21 cellular contexts compared by ENCODE assay signal in genomic region chr1:181632492-181632891, GRCh38.
DNase-seq lines count a peak whose midpoint lies in the region; TF ChIP-seq lines count a peak whose summit lies in the region.
"Had no signal": no experiment of that assay in that cellular context is flagged by ENCODE, and none has a peak within 500 bp of the region (broad histone marks: within the 10 kb centered on the region; RNA-seq: fewer than 3 reads in every experiment).

No MANE protein-coding gene starts in this region.

- DNase-seq in HT-29 (ENCODE audit: low spot score), result peak; percentile 4
- DNase-seq in esophagus muscularis mucosa (ENCODE audit: extremely low spot score), result peak; percentile 53
- DNase-seq in neural progenitor cell (ENCODE audit: low spot score), result no peak
- DNase-seq in activated naive CD4-positive, alpha-beta T cell treated with anti-CD3 and anti-CD28 coated beads, Interleukin-2, amount 10 ng/mL, durations not matched to agents 7 days and 5 days, result no peak
- no peak for DNase-seq in HCEC 1CT
- DNase-seq in AML-193 (lab: John Stamatoyannopoulos, UW), result no peak
- DNase-seq: ACHN, DMS 273 treated with DMSO at 0.1 percent for 48 hours, GDM1, IMR-90, MG63, NCI-H1092, NCI-H1436 treated with DMSO at 0.1 percent for 48 hours, NCI-H2081, NCI-H510A, NCI-H774, PC-9, SIG-M5, T-helper 1 cell had no signal

- no peak overlapping the region for H2AFZ ChIP-seq in neural progenitor cell (replicated peaks)
- H2AFZ ChIP-seq: PC-9 had no signal

- H3K9ac ChIP-seq in neural progenitor cell, result no peak overlapping the region

- H3K36me3 Mint-ChIP-seq in neural progenitor cell, result no peaks in the 10 kb centered on the region
- no peaks in the 10 kb centered on the region for H3K36me3 Mint-ChIP-seq in activated naive CD4-positive, alpha-beta T cell treated with anti-CD3 and anti-CD28 coated beads, Interleukin-2, amount 10 ng/mL, durations not matched to agents 7 days and 5 days

- no peak overlapping the region for H3K4me2 ChIP-seq in neural progenitor cell
- H3K4me2 ChIP-seq: PC-9 had no signal

- H3K4me1 Mint-ChIP-seq in neural progenitor cell, result peaks cover 1% of the 10 kb centered on the region
- H3K4me1 Mint-ChIP-seq in activated naive CD4-positive, alpha-beta T cell treated with anti-CD3 and anti-CD28 coated beads, Interleukin-2, amount 10 ng/mL, durations not matched to agents 7 days and 5 days, result no peaks in the 10 kb centered on the region

- WGBS in esophagus muscularis mucosa, result 78% methylated on average over 1 of the region's 1 CpG

- peak; percentile 13; the same call in 1 of the 3 replicates for TF ChIP-seq CTCF in GM12872 (IDR thresholded peaks at IDR 0.05; ENCODE audit: insufficient read depth, low read depth, low read length)
- peak in 1 of 3 experiments; percentile 16 for TF ChIP-seq CTCF in esophagus muscularis mucosa (IDR thresholded peaks at IDR 0.05)
- TF ChIP-seq CTCF in neural progenitor cell (IDR thresholded peaks at IDR 0.05), result peak; percentile 8

- no peaks in the 10 kb centered on the region for H3K9me3 Mint-ChIP-seq in neural progenitor cell
- H3K9me3 Mint-ChIP-seq in activated naive CD4-positive, alpha-beta T cell treated with anti-CD3 and anti-CD28 coated beads, Interleukin-2, amount 10 ng/mL, durations not matched to agents 7 days and 5 days, result no peaks in the 10 kb centered on the region

- CTCF ChIA-PET in activated naive CD4-positive, alpha-beta T cell treated with anti-CD3 and anti-CD28 coated beads, Interleukin-2, amount 10 ng/mL, durations not matched to agents 7 days and 5 days (lab: Charles Lee), result no interaction called here

- no peak for TF ChIP-seq EP300 in esophagus muscularis mucosa (IDR thresholded peaks at IDR 0.05)

- no peaks in the 10 kb centered on the region for H3K4me1 ChIP-seq in esophagus muscularis mucosa
- H3K4me1 ChIP-seq in neural progenitor cell, result no peaks in the 10 kb centered on the region

- no peaks in the 10 kb centered on the region for H4K20me1 ChIP-seq in neural progenitor cell (ENCODE audit: low read depth)

- no peak for TF ChIP-seq POLR2A in esophagus muscularis mucosa (IDR thresholded peaks at IDR 0.05; ENCODE audit: low read depth)

- H3K27me3 ChIP-seq in esophagus muscularis mucosa, result no peaks in the 10 kb centered on the region
- no peaks in the 10 kb centered on the region for H3K27me3 ChIP-seq in neural progenitor cell

- no peak overlapping the region for H3K4me3 Mint-ChIP-seq in neural progenitor cell
- no peak overlapping the region for H3K4me3 Mint-ChIP-seq in activated naive CD4-positive, alpha-beta T cell treated with anti-CD3 and anti-CD28 coated beads, Interleukin-2, amount 10 ng/mL, durations not matched to agents 7 days and 5 days

- H3K9me3 ChIP-seq in esophagus muscularis mucosa, result no peaks in the 10 kb centered on the region
- H3K9me3 ChIP-seq in neural progenitor cell (ENCODE audit: low read depth), result no peaks in the 10 kb centered on the region
- H3K9me3 ChIP-seq: MG63 had no signal

- H3K27ac ChIP-seq in esophagus muscularis mucosa (replicated peaks in 1 of 4), result no peak overlapping the region
- H3K27ac ChIP-seq in neural progenitor cell, result no peak overlapping the region
- H3K27ac ChIP-seq: PC-9, RWPE1 had no signal

- H3K36me3 ChIP-seq in esophagus muscularis mucosa, result no peaks in the 10 kb centered on the region
- no peaks in the 10 kb centered on the region for H3K36me3 ChIP-seq in neural progenitor cell
- H3K36me3 ChIP-seq: MG63 had no signal

- no peaks in the 10 kb centered on the region for H3K27me3 Mint-ChIP-seq in neural progenitor cell (ENCODE audit: insufficient read depth, low read depth)
- H3K27me3 Mint-ChIP-seq in activated naive CD4-positive, alpha-beta T cell treated with anti-CD3 and anti-CD28 coated beads, Interleukin-2, amount 10 ng/mL, durations not matched to agents 7 days and 5 days, result peaks cover 21% of the 10 kb centered on the region

- intact Hi-C loops in esophagus muscularis mucosa (cut with DNase I), result no loop called here

- no peaks in the 10 kb centered on the region for H3K79me2 ChIP-seq in neural progenitor cell (ENCODE audit: low read depth)

- H3K4me3 ChIP-seq in esophagus muscularis mucosa (no peak overlapping the region), neural progenitor cell (no peak overlapping the region)
- H3K4me3 ChIP-seq: MG63, PC-9 had no signal

- H3K27ac Mint-ChIP-seq in neural progenitor cell, result no peak overlapping the region
- H3K27ac Mint-ChIP-seq in activated naive CD4-positive, alpha-beta T cell treated with anti-CD3 and anti-CD28 coated beads, Interleukin-2, amount 10 ng/mL, durations not matched to agents 7 days and 5 days, result no peak overlapping the region

- no peaks in the 10 kb centered on the region for H3F3A ChIP-seq in neural progenitor cell (ENCODE audit: low read depth)

Comparison
In these comparisons a context has a peak if more than half of its experiments do, and no peak if none do; other contexts are left out.
1. DNase-seq: peak in HT-29 (single experiment) and esophagus muscularis mucosa (single experiment); none in neural progenitor cell (single experiment), activated naive CD4-positive, alpha-beta T cell treated with anti-CD3 and anti-CD28 coated beads, Interleukin-2, amount 10 ng/mL, durations not matched to agents 7 days and 5 days (single experiment), HCEC 1CT (single experiment) and AML-193 (0 of 2).